ENCODE assay signal across 22 cellular contexts in the genomic region with DNA sequence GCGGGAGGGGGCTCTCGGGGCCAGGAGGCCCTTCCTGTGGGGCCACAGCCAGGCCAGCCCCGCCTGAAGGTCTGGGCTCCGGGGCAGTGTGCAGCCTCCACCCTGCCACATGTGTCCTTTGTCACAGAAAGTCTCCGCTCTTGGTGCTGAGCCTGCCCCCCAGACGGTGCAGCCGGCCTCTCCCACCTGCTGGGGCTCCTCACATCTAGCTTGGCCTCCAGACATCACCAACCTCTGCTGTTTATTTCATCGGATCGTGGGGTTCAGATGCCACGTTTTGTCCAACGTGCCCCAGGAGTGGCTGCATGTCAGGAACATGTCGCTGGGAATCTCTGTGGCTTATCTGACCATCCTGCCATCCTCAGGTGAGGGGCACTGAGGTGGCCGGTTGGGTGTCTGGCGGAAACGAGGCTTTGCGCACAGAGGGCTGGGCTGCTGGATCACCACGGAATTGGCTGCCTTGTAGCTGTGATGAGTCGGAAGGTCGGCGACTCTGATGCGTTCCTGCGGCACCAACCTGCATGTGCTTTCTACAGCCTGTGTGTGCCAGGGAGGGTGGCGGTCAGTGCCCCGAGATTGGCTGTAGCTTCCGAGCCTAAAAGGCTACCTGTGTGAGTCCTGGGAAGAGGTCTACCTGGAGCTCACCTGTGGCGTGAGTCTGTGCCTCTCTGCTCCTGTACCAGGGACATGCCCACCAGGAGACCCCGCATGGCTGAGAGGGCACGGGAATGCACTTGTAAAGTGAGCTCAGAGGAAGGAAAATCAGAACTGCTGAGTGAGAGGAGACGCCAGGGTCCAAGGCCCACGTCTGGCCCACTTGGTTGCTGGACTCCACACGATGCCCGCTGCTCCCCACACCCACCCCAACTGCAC.
"Had no signal": no experiment of that assay in that cellular context is flagged by ENCODE, and none has a peak within 500 bp of the region (broad histone marks: within the 10 kb centered on the region; RNA-seq: fewer than 3 reads in every experiment).

No MANE protein-coding gene starts in this region.

- DNase-seq: activated CD4-positive, alpha-beta memory T cell treated with anti-CD3 and anti-CD28 coated beads, Interleukin-2, amount 10 ng/mL, durations not matched to agents 7 days and 5 days; activated CD4-positive, alpha-beta T cell treated with anti-CD3 and anti-CD28 coated beads, Interleukin-2, amount 10 ng/mL, durations not matched to agents 24 days and 14 days; activated effector memory CD4-positive, alpha-beta T cell treated with anti-CD3 and anti-CD28 coated beads, Interleukin-2, amount 50 U/mL, for 16 hours; activated naive CD4-positive, alpha-beta T cell treated with anti-CD3 and anti-CD28 coated beads, Interleukin-2, amount 10 ng/mL, durations not matched to agents 7 days and 5 days; aorta; caudate nucleus; effector memory CD4-positive, alpha-beta T cell; foreskin melanocyte; immature natural killer cell; kidney glomerular epithelial cell; naive B cell; ovary; psoas muscle; stimulated activated CD4-positive, alpha-beta T cell treated with anti-CD3 and anti-CD28 coated beads, Interleukin-12 subunit alpha, Interleukin-12 subunit beta, amount 100 ng/mL, for 4 hours; stimulated activated CD4-positive, alpha-beta T cell treated with anti-CD3 and anti-CD28 coated beads, Interleukin-4, amount 100 ng/mL, for 4 hours; T-helper 2 cell; transverse colon had no signal

- H3K4me1 Mint-ChIP-seq: activated CD4-positive, alpha-beta memory T cell treated with anti-CD3 and anti-CD28 coated beads, Interleukin-2, amount 10 ng/mL, durations not matched to agents 7 days and 5 days; activated CD4-positive, alpha-beta T cell treated with anti-CD3 and anti-CD28 coated beads, Interleukin-2, amount 10 ng/mL, durations not matched to agents 24 days and 14 days; activated naive CD4-positive, alpha-beta T cell treated with anti-CD3 and anti-CD28 coated beads, Interleukin-2, amount 10 ng/mL, durations not matched to agents 7 days and 5 days; brain; immature natural killer cell; memory B cell; naive B cell; neural progenitor cell had no signal

- H3K27me3 Mint-ChIP-seq: activated CD4-positive, alpha-beta memory T cell treated with anti-CD3 and anti-CD28 coated beads, Interleukin-2, amount 10 ng/mL, durations not matched to agents 7 days and 5 days; activated CD4-positive, alpha-beta T cell treated with anti-CD3 and anti-CD28 coated beads, Interleukin-2, amount 10 ng/mL, durations not matched to agents 24 days and 14 days; brain; memory B cell; naive B cell had no signal

- H3K4me3 Mint-ChIP-seq: activated CD4-positive, alpha-beta memory T cell treated with anti-CD3 and anti-CD28 coated beads, Interleukin-2, amount 10 ng/mL, durations not matched to agents 7 days and 5 days; activated CD4-positive, alpha-beta T cell treated with anti-CD3 and anti-CD28 coated beads, Interleukin-2, amount 10 ng/mL, durations not matched to agents 24 days and 14 days; activated naive CD4-positive, alpha-beta T cell treated with anti-CD3 and anti-CD28 coated beads, Interleukin-2, amount 10 ng/mL, durations not matched to agents 7 days and 5 days; brain; immature natural killer cell; memory B cell; naive B cell; neural progenitor cell had no signal

- ATAC-seq: activated CD4-positive, CD25-positive, alpha-beta regulatory T cell treated with anti-CD3 and anti-CD28 coated beads, Interleukin-2, amount 50 U/mL, for 24 hours; esophagus mucosa; psoas muscle had no signal

- H3K9me3 Mint-ChIP-seq: activated CD4-positive, alpha-beta memory T cell treated with anti-CD3 and anti-CD28 coated beads, Interleukin-2, amount 10 ng/mL, durations not matched to agents 7 days and 5 days; activated CD4-positive, alpha-beta T cell treated with anti-CD3 and anti-CD28 coated beads, Interleukin-2, amount 10 ng/mL, durations not matched to agents 24 days and 14 days; activated naive CD4-positive, alpha-beta T cell treated with anti-CD3 and anti-CD28 coated beads, Interleukin-2, amount 10 ng/mL, durations not matched to agents 7 days and 5 days; memory B cell; naive B cell had no signal

- H3K27ac Mint-ChIP-seq: activated CD4-positive, alpha-beta memory T cell treated with anti-CD3 and anti-CD28 coated beads, Interleukin-2, amount 10 ng/mL, durations not matched to agents 7 days and 5 days; activated CD4-positive, alpha-beta T cell treated with anti-CD3 and anti-CD28 coated beads, Interleukin-2, amount 10 ng/mL, durations not matched to agents 24 days and 14 days; activated naive CD4-positive, alpha-beta T cell treated with anti-CD3 and anti-CD28 coated beads, Interleukin-2, amount 10 ng/mL, durations not matched to agents 7 days and 5 days; immature natural killer cell; memory B cell; neural progenitor cell had no signal
